17 cellular contexts compared by ENCODE assay signal in genomic region chr6:144637535-144637934, GRCh38.
DNase-seq lines count a peak whose midpoint lies in the region; ATAC-seq and TF ChIP-seq lines count a peak whose summit lies in the region.
"Had no signal": no experiment of that assay in that cellular context is flagged by ENCODE, and none has a peak within 500 bp of the region (broad histone marks: within the 10 kb centered on the region; RNA-seq: fewer than 3 reads in every experiment).

No MANE protein-coding gene starts in this region.

- H3K9me3 Mint-ChIP-seq in activated T-cell treated with anti-CD3 and anti-CD28 coated beads, Interleukin-2, amount 50 U/mL, for 24 hours, result no peaks in the 10 kb centered on the region
- H3K9me3 Mint-ChIP-seq: CD4-positive, CD25-positive, alpha-beta regulatory T cell; GM23338; IgD-negative memory B cell had no signal

- H3K36me3 ChIP-seq in GM23248 (ENCODE audit: low read depth), result no peaks in the 10 kb centered on the region

- no peak overlapping the region for H2AFZ ChIP-seq in GM23248
- H2AFZ ChIP-seq: GM23338 had no signal

- no peaks in the 10 kb centered on the region for H3K9me3 ChIP-seq in GM23248 (ENCODE audit: low read depth)

- 82 to 83% methylated on average over 4 of the region's 4 CpGs for WGBS in GM23248 (ENCODE audit: low coverage in 1 of 2, low lambda C conversion rate in 2 of 2, missing lambda C conversion rate in 2 of 2), 2 experiments

- no peaks in the 10 kb centered on the region for H3K4me1 ChIP-seq in GM23248 (ENCODE audit: insufficient read depth)

- no peaks in the 10 kb centered on the region for H3K9me2 ChIP-seq in GM23248 (ENCODE audit: insufficient read depth)

- peaks cover 13% of the 10 kb centered on the region for H3K4me1 Mint-ChIP-seq in activated T-cell treated with anti-CD3 and anti-CD28 coated beads, Interleukin-2, amount 50 U/mL, for 24 hours (ENCODE audit: low read depth)

- no peak overlapping the region for H3K27ac Mint-ChIP-seq in activated T-cell treated with anti-CD3 and anti-CD28 coated beads, Interleukin-2, amount 50 U/mL, for 24 hours
- H3K27ac Mint-ChIP-seq: CD4-positive, CD25-positive, alpha-beta regulatory T cell; GM23338; IgD-negative memory B cell had no signal

- no peaks in the 10 kb centered on the region for H3K27me3 ChIP-seq in GM23248 (replicated peaks; ENCODE audit: insufficient read depth)

- H3K27me3 Mint-ChIP-seq in activated T-cell treated with anti-CD3 and anti-CD28 coated beads, Interleukin-2, amount 50 U/mL, for 24 hours, result no peaks in the 10 kb centered on the region
- H3K27me3 Mint-ChIP-seq: CD4-positive, CD25-positive, alpha-beta regulatory T cell; IgD-negative memory B cell had no signal

- no peaks in the 10 kb centered on the region for H3F3A ChIP-seq in GM23248 (ENCODE audit: insufficient read depth)

- in situ Hi-C loops in GM23248 (cut with MboI), result no loop called here

- H3K79me2 ChIP-seq in GM23248 (ENCODE audit: insufficient read depth), result peaks cover 19% of the 10 kb centered on the region

- H4K20me1 ChIP-seq in GM23248 (ENCODE audit: insufficient read depth), result no peaks in the 10 kb centered on the region

- H3K9ac ChIP-seq in GM23248, result no peak overlapping the region

- H3K4me3 ChIP-seq in coronary artery, result no peak overlapping the region
- H3K4me3 ChIP-seq in GM23248, result no peak overlapping the region
- H3K4me3 ChIP-seq: GM12878, GM23338 had no signal

- TF ChIP-seq CTCF in coronary artery (IDR thresholded peaks at IDR 0.05), result no peak

- DNase-seq in SIG-M5 treated with dmso at 0.1 percent for 504 hours (lab: John Stamatoyannopoulos, UW; ENCODE audit: unreplicated experiment) (peak; percentile 53), SIG-M5 (lab: John Stamatoyannopoulos, UW) (no peak), NCI-H2171 (lab: John Stamatoyannopoulos, UW) (peak; percentile 38), SKM-1 treated with dmso at 0.1 percent for 144 hours (lab: John Stamatoyannopoulos, UW; ENCODE audit: unreplicated experiment) (peak; percentile 82), coronary artery (ENCODE audit: low spot score) (no peak), GM23248 (no peak)
- no peak for DNase-seq in activated T-cell treated with anti-CD3 and anti-CD28 coated beads, Interleukin-2, amount 50 U/mL, for 24 hours
- DNase-seq: CD4-positive, CD25-positive, alpha-beta regulatory T cell; NCI-H1048; NCI-H187; NK-92 treated with Interleukin-12 subunit alpha and Interleukin-12 subunit beta, amount 100 ng/mL, for 24 hours; Right ventricle myocardium superior had no signal

- no peak overlapping the region for H3K27ac ChIP-seq in coronary artery
- no peak overlapping the region for H3K27ac ChIP-seq in GM23248

- ATAC-seq in GM19324 (IDR thresholded peaks at IDR 0.05; ENCODE audit: low FRiP score, unreplicated experiment), result no peak
- ATAC-seq: GM12878, GM23338, Panc1 had no signal

- H3K4me2 ChIP-seq in GM23248 (ENCODE audit: unreplicated experiment), result no peak overlapping the region
- H3K4me2 ChIP-seq: GM23338 had no signal

- peaks cover 5% of the 10 kb centered on the region for H3K36me3 Mint-ChIP-seq in activated T-cell treated with anti-CD3 and anti-CD28 coated beads, Interleukin-2, amount 50 U/mL, for 24 hours (ENCODE audit: low read depth)

- no peak overlapping the region for H3K4me3 Mint-ChIP-seq in activated T-cell treated with anti-CD3 and anti-CD28 coated beads, Interleukin-2, amount 50 U/mL, for 24 hours
- H3K4me3 Mint-ChIP-seq: CD4-positive, CD25-positive, alpha-beta regulatory T cell; GM23338; IgD-negative memory B cell had no signal

Comparison
In these comparisons a context has a peak if more than half of its experiments do, and no peak if none do; other contexts are left out.
1. DNase-seq: peak in SIG-M5 treated with dmso at 0.1 percent for 504 hours (single experiment), NCI-H2171 (single experiment) and SKM-1 treated with dmso at 0.1 percent for 144 hours (single experiment); none in SIG-M5 (single experiment), activated T-cell treated with anti-CD3 and anti-CD28 coated beads, Interleukin-2, amount 50 U/mL, for 24 hours (single experiment), coronary artery (single experiment) and GM23248 (single experiment).